ENCODE assay signal across 9 cellular contexts in the genomic region with DNA sequence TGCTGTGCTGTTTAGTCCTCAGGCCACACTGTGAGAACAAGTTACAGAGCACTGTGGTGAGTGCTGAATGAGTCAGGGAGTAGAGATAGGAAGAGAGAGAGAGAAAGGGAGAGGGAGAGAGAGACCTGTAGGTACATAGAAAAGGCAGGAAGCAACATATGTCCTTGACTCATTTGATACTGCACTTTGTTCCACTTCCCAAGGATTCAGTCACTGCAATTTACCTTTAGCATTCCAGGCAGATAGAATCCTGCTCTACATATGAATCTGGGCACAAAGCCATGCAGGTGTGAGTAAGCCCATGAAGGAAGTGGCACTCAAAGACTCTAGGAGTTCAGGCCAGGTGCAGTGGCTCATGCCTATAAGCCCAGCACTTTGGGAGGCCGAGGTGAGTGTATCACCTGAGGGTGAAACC. TPM values are rescaled to one million over a fixed set of nuclear protein-coding genes. Genes with fewer than 3 reads are reported as not detected.
DNase-seq lines count a peak whose midpoint lies in the region; ATAC-seq and TF ChIP-seq lines count a peak whose summit lies in the region.
"Had no signal": no experiment of that assay in that cellular context is flagged by ENCODE, and none has a peak within 500 bp of the region (broad histone marks: within the 10 kb centered on the region; RNA-seq: fewer than 3 reads in every experiment).

No MANE protein-coding gene starts in this region.

- H3K36me3 Mint-ChIP-seq in activated CD4-positive, alpha-beta T cell treated with anti-CD3 and anti-CD28 coated beads, Interleukin-2, amount 10 ng/mL, durations not matched to agents 7 days and 5 days (ENCODE audit: low read depth): peaks cover 18% of the 10 kb centered on the region
- H3K36me3 Mint-ChIP-seq in stimulated activated naive B cell treated with anti-CD40 and anti-IgM and Interleukin-4, amounts not matched to agents 10 μg/mL and 1 μg/mL and 100 μg/mL, for 72 hours: peaks cover 17 to 28% of the 10 kb centered on the region in 2 donors

- no peaks in the 10 kb centered on the region for H3K27me3 ChIP-seq in effector memory CD4-positive, alpha-beta T cell (replicated peaks; ENCODE audit: control insufficient read depth, insufficient read depth, low read length, poor library complexity, severe bottlenecking)

- H3K4me1 Mint-ChIP-seq in activated CD4-positive, alpha-beta T cell treated with anti-CD3 and anti-CD28 coated beads, Interleukin-2, amount 10 ng/mL, durations not matched to agents 7 days and 5 days: peaks cover 53% of the 10 kb centered on the region
- H3K4me1 Mint-ChIP-seq in stimulated activated naive B cell treated with anti-CD40 and anti-IgM and Interleukin-4, amounts not matched to agents 10 μg/mL and 1 μg/mL and 100 μg/mL, for 72 hours: peaks cover 40 to 78% of the 10 kb centered on the region in 2 donors

- no peaks in the 10 kb centered on the region for H3K9me3 Mint-ChIP-seq in activated CD4-positive, alpha-beta T cell treated with anti-CD3 and anti-CD28 coated beads, Interleukin-2, amount 10 ng/mL, durations not matched to agents 7 days and 5 days
- peaks cover 2 to 4% of the 10 kb centered on the region in 2 donors for H3K9me3 Mint-ChIP-seq in stimulated activated naive B cell treated with anti-CD40 and anti-IgM and Interleukin-4, amounts not matched to agents 10 μg/mL and 1 μg/mL and 100 μg/mL, for 72 hours

- no peak overlapping the region for H3K4me3 ChIP-seq in effector memory CD4-positive, alpha-beta T cell (ENCODE audit: insufficient read depth, low read depth, low read length, poor library complexity, severe bottlenecking)

- peaks cover 15% of the 10 kb centered on the region for H3K4me1 ChIP-seq in effector memory CD4-positive, alpha-beta T cell (ENCODE audit: control insufficient read depth, insufficient read depth, low read length, poor library complexity, severe bottlenecking)

- H3K27ac Mint-ChIP-seq in activated CD4-positive, alpha-beta T cell treated with anti-CD3 and anti-CD28 coated beads, Interleukin-2, amount 10 ng/mL, durations not matched to agents 7 days and 5 days: peak overlapping the region; percentile 94
- peak overlapping the region; percentile 98 for H3K27ac Mint-ChIP-seq in stimulated activated naive B cell treated with anti-CD40 and anti-IgM and Interleukin-4, amounts not matched to agents 10 μg/mL and 1 μg/mL and 100 μg/mL, for 72 hours

- no peak for ATAC-seq in stimulated activated naive B cell treated with anti-CD40 and anti-IgM and Interleukin-4, amounts not matched to agents 10 μg/mL and 1 μg/mL and 100 μg/mL, for 72 hours (replicated peaks)
- ATAC-seq in HG03521 (IDR thresholded peaks at IDR 0.05; ENCODE audit: unreplicated experiment): no peak
- no peak for ATAC-seq in HG03095 (IDR thresholded peaks at IDR 0.05; ENCODE audit: unreplicated experiment)

- no peaks in the 10 kb centered on the region for H3K36me3 ChIP-seq in effector memory CD4-positive, alpha-beta T cell (ENCODE audit: control insufficient read depth, insufficient read depth, low read length)

- in situ Hi-C loops in GM13977 (cut with MboI; ENCODE audit: low pct_unique_long_range_greater_than_20kb, low sequenced_read_pairs, unreplicated experiment): loop anchor here (10.0 kb wide), 2 partner anchors 69 to 129 kb away; partner anchors contain the start of gene DNAJB14

- no peaks in the 10 kb centered on the region for H3K9me3 ChIP-seq in effector memory CD4-positive, alpha-beta T cell (ENCODE audit: control insufficient read depth, low read length)

- no peak for DNase-seq in activated CD4-positive, alpha-beta T cell treated with anti-CD3 and anti-CD28 coated beads, Interleukin-2, amount 10 ng/mL, durations not matched to agents 7 days and 5 days
- no peak for DNase-seq in activated CD4-positive, alpha-beta T cell treated with anti-CD3 and anti-CD28 coated beads, Interleukin-2, amount 50 U/mL, for 48 hours
- DNase-seq in NCI-H774 (lab: John Stamatoyannopoulos, UW) (peak; percentile 14), GM13977 (ENCODE audit: low spot score) (no peak)
- no peak for DNase-seq in effector memory CD4-positive, alpha-beta T cell
- no peak for DNase-seq in stimulated activated naive B cell treated with anti-CD40 and anti-IgM and Interleukin-4, amounts not matched to agents 10 μg/mL and 1 μg/mL and 100 μg/mL, for 72 hours
- DNase-seq: amniotic stem cell had no signal

- CTCF ChIA-PET in activated CD4-positive, alpha-beta T cell treated with anti-CD3 and anti-CD28 coated beads, Interleukin-2, amount 10 ng/mL, durations not matched to agents 7 days and 5 days (lab: Charles Lee): no interaction called here

- H3K4me3 Mint-ChIP-seq in activated CD4-positive, alpha-beta T cell treated with anti-CD3 and anti-CD28 coated beads, Interleukin-2, amount 10 ng/mL, durations not matched to agents 7 days and 5 days: peak overlapping the region; percentile 7
- H3K4me3 Mint-ChIP-seq in stimulated activated naive B cell treated with anti-CD40 and anti-IgM and Interleukin-4, amounts not matched to agents 10 μg/mL and 1 μg/mL and 100 μg/mL, for 72 hours: peak overlapping the region in 1 of 2 donors; percentile 62

- peak overlapping the region; percentile 8 for H3K27ac ChIP-seq in effector memory CD4-positive, alpha-beta T cell (ENCODE audit: insufficient read depth, low read length, poor library complexity, severe bottlenecking)

- H3K27me3 Mint-ChIP-seq in activated CD4-positive, alpha-beta T cell treated with anti-CD3 and anti-CD28 coated beads, Interleukin-2, amount 10 ng/mL, durations not matched to agents 7 days and 5 days: no peaks in the 10 kb centered on the region
- no peaks in the 10 kb centered on the region for H3K27me3 Mint-ChIP-seq in stimulated activated naive B cell treated with anti-CD40 and anti-IgM and Interleukin-4, amounts not matched to agents 10 μg/mL and 1 μg/mL and 100 μg/mL, for 72 hours

- no peak for TF ChIP-seq CTCF in GM13977 (IDR thresholded peaks at IDR 0.05; ENCODE audit: extremely low read depth, insufficient read depth, missing control alignments)

- POLR2A ChIA-PET in activated CD4-positive, alpha-beta T cell treated with anti-CD3 and anti-CD28 coated beads, Interleukin-2, amount 10 ng/mL, durations not matched to agents 7 days and 5 days (lab: Charles Lee): no interaction called here

RNA-seq across cellular contexts. Expression of gene DAPP1, which starts 1.0 kb away (rescaled TPM):
- 10 to 100 TPM; 39.5 TPM for total RNA-seq in activated CD4-positive, alpha-beta T cell treated with anti-CD3 and anti-CD28 coated beads, Interleukin-2, amount 10 ng/mL, durations not matched to agents 7 days and 5 days
